In genomic region chr2:7191927-7192326, GRCh38 we compare ENCODE assay signal across 12 cellular contexts.
DNase-seq lines count a peak whose midpoint lies in the region; ATAC-seq and TF ChIP-seq lines count a peak whose summit lies in the region.
"Had no signal": no experiment of that assay in that cellular context is flagged by ENCODE, and none has a peak within 500 bp of the region (broad histone marks: within the 10 kb centered on the region; RNA-seq: fewer than 3 reads in every experiment).

No MANE protein-coding gene starts in this region.

- peaks cover 2% of the 10 kb centered on the region for H3K36me3 Mint-ChIP-seq in mesothelial cell of epicardium
- no peaks in the 10 kb centered on the region for H3K36me3 Mint-ChIP-seq in Caco-2 (ENCODE audit: insufficient read depth, unreplicated experiment)
- no peaks in the 10 kb centered on the region for H3K36me3 Mint-ChIP-seq in CD4-positive, alpha-beta T cell (ENCODE audit: low read depth)
- H3K36me3 Mint-ChIP-seq: naive B cell had no signal

- intact Hi-C loops in Caco-2 (cut with micrococcal nuclease; ENCODE audit: unreplicated experiment) = no loop called here
- intact Hi-C loops in CD4-positive, alpha-beta T cell (cut with DNase I, micrococcal nuclease) = no loop called here

- TF ChIP-seq CTCF in mesothelial cell of epicardium (IDR thresholded peaks at IDR 0.05; ENCODE audit: unreplicated experiment) (no peak), Caco-2 (IDR thresholded peaks at IDR 0.05; ENCODE audit: insufficient read depth in 1 of 2, low read depth in 1 of 2, low read length in 1 of 2, severe bottlenecking in 1 of 2, unreplicated experiment in 1 of 2) (no peak)
- TF ChIP-seq CTCF in CD4-positive, alpha-beta T cell (IDR thresholded peaks at IDR 0.05) = no peak

- H3K27me3 Mint-ChIP-seq in mesothelial cell of epicardium (ENCODE audit: low read depth) (no peaks in the 10 kb centered on the region), Caco-2 (ENCODE audit: insufficient read depth, unreplicated experiment) (peaks cover 4% of the 10 kb centered on the region)
- no peaks in the 10 kb centered on the region for H3K27me3 Mint-ChIP-seq in CD4-positive, alpha-beta T cell
- H3K27me3 Mint-ChIP-seq: activated T-cell treated with anti-CD3 and anti-CD28 coated beads, Interleukin-2, amount 50 U/mL, for 24 hours had no signal

- H3K9me3 Mint-ChIP-seq in mesothelial cell of epicardium = no peaks in the 10 kb centered on the region
- H3K9me3 Mint-ChIP-seq in Caco-2 (ENCODE audit: unreplicated experiment) = no peaks in the 10 kb centered on the region
- no peaks in the 10 kb centered on the region for H3K9me3 Mint-ChIP-seq in CD4-positive, alpha-beta T cell
- H3K9me3 Mint-ChIP-seq: activated T-cell treated with anti-CD3 and anti-CD28 coated beads, Interleukin-2, amount 50 U/mL, for 24 hours had no signal

- no peak overlapping the region for H3K4me3 ChIP-seq in Caco-2 (ENCODE audit: low read depth, low read length)

- no peak overlapping the region for H3K27ac ChIP-seq in CD4-positive, alpha-beta T cell (ENCODE audit: low read depth, low read length)

- no TSS peak for BruUV-seq in Caco-2 (replicated peaks; lab: Mats Ljungman, UMichigan)

- no peaks in the 10 kb centered on the region for H3K4me1 ChIP-seq in Caco-2

- no peaks in the 10 kb centered on the region for H3K9me3 ChIP-seq in Caco-2
- no peaks in the 10 kb centered on the region for H3K9me3 ChIP-seq in CD4-positive, alpha-beta T cell (ENCODE audit: control insufficient read depth, low read length)

- H3K36me3 ChIP-seq in Caco-2 (ENCODE audit: control insufficient read depth, insufficient read depth, low read length) = no peaks in the 10 kb centered on the region

- CTCF ChIA-PET in Caco-2 (lab: Charles Lee) = no interaction called here
- CTCF ChIA-PET in CD4-positive, alpha-beta T cell (lab: Charles Lee) = no interaction called here

- DNase-seq in EL = peak; percentile 89
- DNase-seq in NCI-H69 (lab: John Stamatoyannopoulos, UW) = peak; percentile 16
- peak; percentile 73 for DNase-seq in dedifferentiated amniotic fluid mesenchymal stem cell (ENCODE audit: extremely low spot score)
- peak in 1 of 2 experiments; percentile 43 for DNase-seq in mesothelial cell of epicardium (ENCODE audit: low spot score in 2 of 2, unreplicated experiment in 2 of 2)
- DNase-seq in Caco-2 = no peak
- DNase-seq in CD4-positive, alpha-beta T cell = no peak
- DNase-seq: activated T-cell treated with anti-CD3 and anti-CD28 coated beads, Interleukin-2, amount 50 U/mL, for 24 hours; MV-4-11; naive B cell; stimulated activated naive CD4-positive, alpha-beta T cell treated with Interleukin-2 at 50 U/mL for 16 hours had no signal

- H3K27ac Mint-ChIP-seq in mesothelial cell of epicardium = peak overlapping the region; percentile 96
- H3K27ac Mint-ChIP-seq in Caco-2 (ENCODE audit: unreplicated experiment) = no peak overlapping the region
- no peak overlapping the region for H3K27ac Mint-ChIP-seq in CD4-positive, alpha-beta T cell
- H3K27ac Mint-ChIP-seq: activated T-cell treated with anti-CD3 and anti-CD28 coated beads, Interleukin-2, amount 50 U/mL, for 24 hours had no signal

- POLR2A ChIA-PET in Caco-2 (lab: Charles Lee) = no interaction called here
- POLR2A ChIA-PET in CD4-positive, alpha-beta T cell (lab: Charles Lee) = no interaction called here

- H3K4me1 Mint-ChIP-seq in mesothelial cell of epicardium (peaks cover 30% of the 10 kb centered on the region), Caco-2 (ENCODE audit: low read depth, unreplicated experiment) (no peaks in the 10 kb centered on the region)
- no peaks in the 10 kb centered on the region for H3K4me1 Mint-ChIP-seq in CD4-positive, alpha-beta T cell (ENCODE audit: low read depth)
- H3K4me1 Mint-ChIP-seq: naive B cell had no signal

- no peaks in the 10 kb centered on the region for H3K27me3 ChIP-seq in Caco-2 (replicated peaks; ENCODE audit: control insufficient read depth, insufficient read depth, low read length)
- no peaks in the 10 kb centered on the region for H3K27me3 ChIP-seq in CD4-positive, alpha-beta T cell (ENCODE audit: control insufficient read depth, insufficient read depth, low read length)

- ATAC-seq in HG03442 (IDR thresholded peaks at IDR 0.05; ENCODE audit: unreplicated experiment) (no peak), GM21737 (IDR thresholded peaks at IDR 0.05; ENCODE audit: unreplicated experiment) (no peak)
- no peak for ATAC-seq in CD4-positive, alpha-beta T cell (ENCODE audit: poor library complexity)

- H3K4me3 Mint-ChIP-seq in mesothelial cell of epicardium = no peak overlapping the region
- H3K4me3 Mint-ChIP-seq in Caco-2 (ENCODE audit: unreplicated experiment) = no peak overlapping the region
- H3K4me3 Mint-ChIP-seq in CD4-positive, alpha-beta T cell = no peak overlapping the region
- H3K4me3 Mint-ChIP-seq: activated T-cell treated with anti-CD3 and anti-CD28 coated beads, Interleukin-2, amount 50 U/mL, for 24 hours; naive B cell had no signal

Comparison
In these comparisons a context has a peak if more than half of its experiments do, and no peak if none do; other contexts are left out.
1. DNase-seq: peak in EL (single experiment), NCI-H69 (single experiment) and dedifferentiated amniotic fluid mesenchymal stem cell (single experiment); none in Caco-2 (0 of 2) and CD4-positive, alpha-beta T cell (0 of 10).